13 cellular contexts compared by ENCODE assay signal in the genomic region with DNA sequence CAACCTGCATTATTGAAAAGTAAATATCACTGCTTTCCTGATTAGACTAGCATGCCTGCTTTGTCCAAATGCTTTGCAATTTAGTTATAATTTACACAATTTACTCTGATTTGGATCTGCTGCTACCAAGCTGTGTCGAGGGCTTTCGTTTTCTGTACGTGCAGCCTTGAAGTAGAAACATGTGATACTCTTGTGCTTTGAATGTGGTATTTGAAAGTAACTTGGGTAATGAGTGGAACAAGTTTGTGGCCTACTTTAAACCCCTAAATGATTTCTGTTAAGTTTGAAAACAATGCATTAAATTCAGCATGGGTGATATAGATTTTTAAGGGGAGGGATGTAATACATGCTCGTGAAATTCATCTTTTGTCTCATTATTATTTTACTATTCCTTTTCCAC.
DNase-seq lines count a peak whose midpoint lies in the region; ATAC-seq and TF ChIP-seq lines count a peak whose summit lies in the region.
"Had no signal": no experiment of that assay in that cellular context is flagged by ENCODE, and none has a peak within 500 bp of the region (broad histone marks: within the 10 kb centered on the region; RNA-seq: fewer than 3 reads in every experiment).

No MANE protein-coding gene starts in this region.

- peak; percentile 14 for DNase-seq in MM.1S
- DNase-seq in renal cortical epithelial cell (ENCODE audit: low read depth), result peak; percentile 13
- DNase-seq in stimulated activated CD4-positive, alpha-beta T cell treated with anti-CD3 and anti-CD28 coated beads, Interleukin-2, amount 100 ng/mL, for 48 hours, result no peak
- no peak for DNase-seq in HAP-1 (ENCODE audit: low spot score in 2 of 2)
- no peak for DNase-seq in progenitor cell of endocrine pancreas (ENCODE audit: low spot score, unreplicated experiment)
- DNase-seq: activated gamma-delta T cell treated with Interleukin-2 at 50 U/mL for 16 hours, cortex of kidney, kidney glomerular epithelial cell, NCI-H526 treated with DMSO at 0.1 percent for 48 hours, occipital lobe had no signal

- H3K4me1 Mint-ChIP-seq in progenitor cell of endocrine pancreas (ENCODE audit: low read depth), result peaks cover 4% of the 10 kb centered on the region

- peak overlapping the region; percentile 6; the same call in 1 of the 2 replicates for H3K4me2 ChIP-seq in MM.1S (ENCODE audit: low read depth, low read length)

- no peaks in the 10 kb centered on the region for H3K9me3 Mint-ChIP-seq in progenitor cell of endocrine pancreas (ENCODE audit: low read depth)

- no peaks in the 10 kb centered on the region for H3F3A ChIP-seq in MM.1S (ENCODE audit: insufficient read depth, low read length)

- no peaks in the 10 kb centered on the region for H3K27me3 Mint-ChIP-seq in progenitor cell of endocrine pancreas

- peak; percentile 89 for ATAC-seq in GM19025 (IDR thresholded peaks at IDR 0.05; ENCODE audit: low read depth, unreplicated experiment)
- peak; percentile 59 for ATAC-seq in HG02870 (IDR thresholded peaks at IDR 0.05; ENCODE audit: unreplicated experiment)

- H3K9me3 ChIP-seq in MM.1S (replicated peaks; ENCODE audit: insufficient read depth, low read length) (no peaks in the 10 kb centered on the region), HAP-1 (no peaks in the 10 kb centered on the region)
- H3K9me3 ChIP-seq: esophagus muscularis mucosa had no signal

- H2AFZ ChIP-seq in MM.1S (ENCODE audit: low read length), result no peak overlapping the region

- H4K20me1 ChIP-seq in MM.1S (ENCODE audit: insufficient read depth, low read length), result no peaks in the 10 kb centered on the region

- H3K9ac ChIP-seq in MM.1S (ENCODE audit: low read length), result no peak overlapping the region

- H3K27ac Mint-ChIP-seq in progenitor cell of endocrine pancreas, result no peak overlapping the region

- no peaks in the 10 kb centered on the region for H3K36me3 Mint-ChIP-seq in progenitor cell of endocrine pancreas (ENCODE audit: insufficient read depth)

- no peaks in the 10 kb centered on the region for H3K9me2 ChIP-seq in MM.1S (replicated peaks; ENCODE audit: insufficient read depth, low read length)

- in situ Hi-C loops in HAP-1 (cut with MboI; ENCODE audit: low sequenced_read_pairs), result no loop called here

- no peak overlapping the region for H3K4me3 ChIP-seq in MM.1S (ENCODE audit: low read length)
- no peak overlapping the region for H3K4me3 ChIP-seq in HAP-1
- H3K4me3 ChIP-seq: esophagus muscularis mucosa had no signal

- H3K4me1 ChIP-seq in MM.1S (ENCODE audit: low read length) (no peaks in the 10 kb centered on the region), HAP-1 (no peaks in the 10 kb centered on the region)
- H3K4me1 ChIP-seq: esophagus muscularis mucosa had no signal

- H3K36me3 ChIP-seq in MM.1S (replicated peaks; ENCODE audit: insufficient read depth, low read length) (no peaks in the 10 kb centered on the region), HAP-1 (replicated peaks) (no peaks in the 10 kb centered on the region)
- H3K36me3 ChIP-seq: esophagus muscularis mucosa had no signal

- no peak for TF ChIP-seq CTCF in MM.1S (IDR thresholded peaks at IDR 0.05; ENCODE audit: low read length)
- TF ChIP-seq CTCF in progenitor cell of endocrine pancreas (IDR thresholded peaks at IDR 0.05; ENCODE audit: unreplicated experiment), result no peak

- no peak overlapping the region for H3K27ac ChIP-seq in MM.1S (ENCODE audit: low read length)
- H3K27ac ChIP-seq: esophagus muscularis mucosa had no signal

- H3K4me3 Mint-ChIP-seq in progenitor cell of endocrine pancreas (ENCODE audit: low read depth), result no peak overlapping the region

- no peaks in the 10 kb centered on the region for H3K79me2 ChIP-seq in MM.1S (ENCODE audit: low read length)

- H3K27me3 ChIP-seq in MM.1S (replicated peaks; ENCODE audit: insufficient read depth, low read length) (no peaks in the 10 kb centered on the region), HAP-1 (ENCODE audit: low read depth) (no peaks in the 10 kb centered on the region)
- H3K27me3 ChIP-seq: esophagus muscularis mucosa had no signal

Comparison
In these comparisons a context has a peak if more than half of its experiments do, and no peak if none do; other contexts are left out.
1. DNase-seq: peak in MM.1S (single experiment) and renal cortical epithelial cell (single experiment); none in stimulated activated CD4-positive, alpha-beta T cell treated with anti-CD3 and anti-CD28 coated beads, Interleukin-2, amount 100 ng/mL, for 48 hours (0 of 2), HAP-1 (0 of 2) and progenitor cell of endocrine pancreas (single experiment).